In the genomic region with DNA sequence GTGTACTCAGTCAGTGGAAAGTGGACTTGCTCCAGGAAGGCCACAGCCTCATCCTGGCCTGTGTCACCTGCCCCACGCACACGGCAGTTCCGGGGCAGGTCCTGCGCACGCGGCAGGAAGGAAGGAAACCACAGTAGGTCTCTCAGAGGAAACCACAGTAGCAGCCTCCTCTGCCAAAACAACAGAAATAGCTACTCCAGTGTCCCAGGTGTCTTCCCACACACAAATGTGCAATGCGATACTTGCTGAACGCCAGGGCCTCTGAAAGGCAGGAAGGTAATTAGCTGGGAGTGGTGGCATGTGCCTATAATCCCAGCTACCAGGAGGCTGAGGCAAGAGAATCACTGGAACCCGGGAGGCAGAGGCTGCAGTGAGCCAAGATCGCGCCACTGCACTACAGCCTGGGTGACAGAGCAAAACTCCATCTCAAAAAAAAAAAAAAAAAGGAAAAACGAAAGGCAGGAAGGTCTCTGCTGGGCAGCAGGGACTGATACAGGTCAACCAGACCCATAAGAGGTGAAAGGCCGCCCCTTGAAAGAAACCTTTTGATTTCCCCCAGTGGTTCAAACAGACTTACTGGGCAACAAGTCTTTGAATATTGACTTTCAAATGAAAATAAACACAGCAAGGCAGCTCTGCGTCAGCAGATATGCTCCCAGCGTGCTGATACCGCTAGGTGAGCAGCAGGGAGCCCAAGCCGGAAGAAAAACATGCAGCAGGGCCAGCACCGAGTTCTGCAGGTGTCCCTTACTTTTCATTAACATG, we compare ENCODE assay signal across 8 cellular contexts.
DNase-seq lines count a peak whose midpoint lies in the region; ATAC-seq lines count a peak whose summit lies in the region.

No MANE protein-coding gene starts in this region.

- H3K36me3 ChIP-seq in mucosa of stomach (ENCODE audit: control insufficient read depth, insufficient read depth, low read length): no peaks in the 10 kb centered on the region

- DNase-seq in GF-D8 (lab: John Stamatoyannopoulos, UW) (peak; percentile 75), HuH-7.5 (ENCODE audit: low spot score) (peak; percentile 32), NCI-H1092 (lab: John Stamatoyannopoulos, UW) (no peak), NOMO-1 treated with DMSO at 0.1 percent for 48 hours (lab: John Stamatoyannopoulos, UW; ENCODE audit: unreplicated experiment) (no peak), caudate nucleus (lab: John Stamatoyannopoulos, UW) (no peak)
- DNase-seq in activated T-cell treated with anti-CD3 and anti-CD28 coated beads, Interleukin-2, amount 50 U/mL, for 1 hour: peak; percentile 69

- no peak overlapping the region for H3K4me3 ChIP-seq in mucosa of stomach (ENCODE audit: low read length)

- no peaks in the 10 kb centered on the region for H3K9me3 ChIP-seq in mucosa of stomach (ENCODE audit: control insufficient read depth, low read length)

- H3K27ac ChIP-seq in caudate nucleus (ENCODE audit: low read depth, low read length): no peak overlapping the region

- H3K9ac ChIP-seq in mucosa of stomach (ENCODE audit: low read length): peak overlapping the region; percentile 12

- H3K27me3 ChIP-seq in mucosa of stomach (ENCODE audit: control insufficient read depth, insufficient read depth, low read length): no peaks in the 10 kb centered on the region

- H3K4me1 ChIP-seq in mucosa of stomach (ENCODE audit: control insufficient read depth, insufficient read depth, low read length): peaks cover 9% of the 10 kb centered on the region

- peak; percentile 96 for ATAC-seq in GM21526 (IDR thresholded peaks at IDR 0.05; ENCODE audit: low FRiP score, unreplicated experiment)

Comparison
In these comparisons a context has a peak if more than half of its experiments do, and no peak if none do; other contexts are left out.
1. DNase-seq: peak in GF-D8 (single experiment), HuH-7.5 (single experiment) and activated T-cell treated with anti-CD3 and anti-CD28 coated beads, Interleukin-2, amount 50 U/mL, for 1 hour (single experiment); none in NCI-H1092 (single experiment), NOMO-1 treated with DMSO at 0.1 percent for 48 hours (single experiment) and caudate nucleus (0 of 61).